2 cellular contexts compared by ENCODE assay signal in the genomic region with DNA sequence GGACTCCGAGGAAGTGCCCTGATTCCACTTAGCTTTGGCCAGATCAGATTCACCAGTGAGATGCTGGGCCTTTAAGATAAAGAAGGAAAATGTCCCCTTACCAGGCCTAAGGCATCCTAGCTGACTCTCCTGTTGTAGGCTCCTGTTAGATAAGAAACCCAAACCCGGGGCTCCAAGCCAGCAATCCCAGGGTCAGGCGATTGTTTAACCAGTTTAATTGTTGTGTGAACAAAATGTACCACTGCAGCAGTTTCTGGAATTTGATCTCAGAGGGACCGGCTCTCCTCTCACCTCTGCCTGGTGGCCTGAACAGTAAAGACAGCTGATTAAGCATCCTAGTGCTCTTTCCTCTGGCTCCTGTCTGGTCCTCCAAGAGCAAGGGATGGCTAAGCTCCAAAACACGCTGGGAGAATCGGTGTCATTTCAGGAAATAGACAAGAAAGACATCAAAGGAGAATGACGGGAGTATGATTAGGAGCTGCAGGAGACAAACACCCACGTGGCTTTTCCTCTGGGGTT.
TF ChIP-seq lines count a peak whose summit lies in the region.

No MANE protein-coding gene starts in this region.

TF ChIP-seq in HCT116, 20 proteins besides CTCF, POLR2A, EP300 and RAD21:
- no peak for TF ChIP-seq MAX (IDR thresholded peaks at IDR 0.05)
- TF ChIP-seq SIN3A (IDR thresholded peaks at IDR 0.05; ENCODE audit: low read depth) = no peak
- TF ChIP-seq SRF (IDR thresholded peaks at IDR 0.05; ENCODE audit: low read depth) = no peak
- no peak for TF ChIP-seq SP1 (IDR thresholded peaks at IDR 0.05; ENCODE audit: low read depth)

TF ChIP-seq in H1, 55 proteins besides CTCF, POLR2A, EP300 and RAD21:
- TF ChIP-seq CBX5 (IDR thresholded peaks at IDR 0.05; ENCODE audit: low read depth, low read length) = no peak
- no peak for TF ChIP-seq TCF12 (IDR thresholded peaks at IDR 0.05; ENCODE audit: low read depth, low read length)
